Comparison of ENCODE assay signal across 5 cellular contexts in genomic region chr16:13969711-13970110, GRCh38.
"Had no signal": no experiment of that assay in that cellular context is flagged by ENCODE, and none has a peak within 500 bp of the region (broad histone marks: within the 10 kb centered on the region; RNA-seq: fewer than 3 reads in every experiment).

No MANE protein-coding gene starts in this region.

- H3K4me3 Mint-ChIP-seq: H9 had no signal

- DNase-seq: GM23248, GOT3, H9, HCEC 1CT, IMR-90 had no signal

- H3K27ac ChIP-seq: GM23248 had no signal

- H3K4me3 ChIP-seq: GM23248 had no signal
